33 cellular contexts compared by ENCODE assay signal in the genomic region with DNA sequence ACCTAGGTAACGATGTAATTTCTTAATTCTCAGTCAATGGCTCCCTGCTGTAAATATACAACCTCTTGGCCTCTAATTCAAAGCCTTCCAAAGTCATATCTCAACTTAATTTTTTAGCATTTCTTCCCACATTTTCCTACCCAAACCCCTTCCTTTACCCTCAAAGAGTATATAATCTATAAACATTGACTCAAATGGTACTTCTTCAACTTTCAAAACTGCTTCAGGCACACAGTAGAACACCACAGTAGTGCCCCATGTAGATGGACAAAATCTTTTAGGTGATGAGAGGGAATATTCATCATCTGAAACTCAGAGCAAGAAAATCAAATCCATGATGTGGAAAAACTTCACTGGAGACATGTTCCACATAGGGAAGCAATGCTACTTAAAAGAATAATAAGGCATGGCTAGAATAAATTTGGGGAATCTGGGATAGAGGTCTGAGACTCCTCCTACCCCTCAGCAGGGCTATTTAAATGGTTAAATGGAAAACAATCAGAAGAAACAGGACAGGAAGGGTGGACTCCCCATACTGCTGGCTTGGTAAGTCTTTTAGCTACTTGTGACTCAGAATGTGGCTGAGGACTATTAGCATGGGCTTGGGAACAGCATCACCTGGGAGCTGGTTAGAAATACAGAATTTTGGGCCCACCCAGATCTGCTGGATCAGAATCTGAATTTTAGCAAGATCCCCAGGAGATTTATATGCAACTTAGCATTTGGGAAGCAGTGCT. TPM values are rescaled to one million over a fixed set of nuclear protein-coding genes. Genes with fewer than 3 reads are reported as not detected.
"Had no signal": no experiment of that assay in that cellular context is flagged by ENCODE, and none has a peak within 500 bp of the region (broad histone marks: within the 10 kb centered on the region; RNA-seq: fewer than 3 reads in every experiment).

No MANE protein-coding gene starts in this region.

- H3K27ac Mint-ChIP-seq: activated CD4-positive, alpha-beta memory T cell treated with anti-CD3 and anti-CD28 coated beads, Interleukin-2, amount 10 ng/mL, durations not matched to agents 7 days and 5 days; activated CD4-positive, alpha-beta T cell treated with anti-CD3 and anti-CD28 coated beads, Interleukin-2, amount 10 ng/mL, durations not matched to agents 24 days and 14 days; activated T-cell treated with anti-CD3 and anti-CD28 coated beads, Interleukin-2, amount 50 U/mL, for 24 hours; T-helper 1 cell treated with Interleukin-12 subunit alpha and Interleukin-12 subunit beta and Interleukin-4 antibody, amounts not matched to agents 30 μg/mL and 1 μg/mL, for 36 hours had no signal

- H3K9me3 Mint-ChIP-seq: activated CD4-positive, alpha-beta memory T cell treated with anti-CD3 and anti-CD28 coated beads, Interleukin-2, amount 10 ng/mL, durations not matched to agents 7 days and 5 days; activated CD4-positive, alpha-beta T cell treated with anti-CD3 and anti-CD28 coated beads, Interleukin-2, amount 10 ng/mL, durations not matched to agents 24 days and 14 days; activated T-cell treated with anti-CD3 and anti-CD28 coated beads, Interleukin-2, amount 50 U/mL, for 24 hours; nephron; T-helper 1 cell treated with Interleukin-12 subunit alpha and Interleukin-12 subunit beta and Interleukin-4 antibody, amounts not matched to agents 30 μg/mL and 1 μg/mL, for 36 hours had no signal

- H3K27ac ChIP-seq: brain microvascular endothelial cell, heart left ventricle, left ventricle myocardium inferior, stomach, tibial artery, upper lobe of right lung, VCaP had no signal

- H3K27me3 ChIP-seq: brain microvascular endothelial cell, right lobe of liver, stomach, tibial artery, upper lobe of right lung had no signal

- H3K4me3 ChIP-seq: heart left ventricle, left ventricle myocardium inferior, lung, right lobe of liver, stomach, tibial artery, upper lobe of right lung had no signal

- FAIRE-seq: astrocyte, endothelial cell of umbilical vein, TTC549 had no signal

- H3K4me1 ChIP-seq: left ventricle myocardium inferior, upper lobe of right lung had no signal

- H3K4me3 Mint-ChIP-seq: activated CD4-positive, alpha-beta memory T cell treated with anti-CD3 and anti-CD28 coated beads, Interleukin-2, amount 10 ng/mL, durations not matched to agents 7 days and 5 days; activated CD4-positive, alpha-beta T cell treated with anti-CD3 and anti-CD28 coated beads, Interleukin-2, amount 10 ng/mL, durations not matched to agents 24 days and 14 days; activated T-cell treated with anti-CD3 and anti-CD28 coated beads, Interleukin-2, amount 50 U/mL, for 24 hours; nephron; T-helper 1 cell treated with Interleukin-12 subunit alpha and Interleukin-12 subunit beta and Interleukin-4 antibody, amounts not matched to agents 30 μg/mL and 1 μg/mL, for 36 hours had no signal

- DNase-seq: activated CD4-positive, alpha-beta memory T cell treated with anti-CD3 and anti-CD28 coated beads, Interleukin-2, amount 10 ng/mL, durations not matched to agents 7 days and 5 days; activated CD4-positive, alpha-beta T cell treated with anti-CD3 and anti-CD28 coated beads, Interleukin-2, amount 10 ng/mL, durations not matched to agents 24 days and 14 days; activated CD8-positive, alpha-beta memory T cell treated with anti-CD3 and anti-CD28 coated beads, Interleukin-2, amount 50 U/mL, for 48 hours; activated gamma-delta T cell treated with Interleukin-2 at 50 U/mL for 16 hours; activated naive CD4-positive, alpha-beta T cell treated with anti-CD3 and anti-CD28 coated beads, Interleukin-2, amount 50 U/mL, for 16 hours; activated T-cell treated with anti-CD3 and anti-CD28 coated beads, Interleukin-2, amount 50 U/mL, for 24 hours; amniotic stem cell; brain microvascular endothelial cell; caudate nucleus; cortex of kidney; foreskin fibroblast; heart left ventricle; hypothalamus; left ventricle myocardium inferior; posterior cingulate gyrus; right lobe of liver; stimulated activated CD4-positive, alpha-beta T cell treated with anti-CD3 and anti-CD28 coated beads, Interleukin-12 subunit alpha, Interleukin-12 subunit beta, amount 100 ng/mL, for 4 hours; stimulated activated CD4-positive, alpha-beta T cell treated with anti-CD3 and anti-CD28 coated beads, Interleukin-4, amount 100 ng/mL, for 1 hour; stomach; T-helper 9 cell; tibial artery; upper lobe of right lung had no signal

- H3K9me3 ChIP-seq: heart left ventricle, left ventricle myocardium inferior, right lobe of liver, stomach, tibial artery, upper lobe of right lung had no signal

- ATAC-seq: activated CD4-positive, CD25-positive, alpha-beta regulatory T cell treated with anti-CD3 and anti-CD28 coated beads, Interleukin-2, amount 50 U/mL, for 24 hours; esophagus mucosa; heart left ventricle; right lobe of liver; upper lobe of right lung had no signal

- H3K36me3 ChIP-seq: brain microvascular endothelial cell, heart left ventricle, left ventricle myocardium inferior, right lobe of liver, stomach, tibial artery, upper lobe of right lung had no signal

- H3K4me1 Mint-ChIP-seq: activated CD4-positive, alpha-beta memory T cell treated with anti-CD3 and anti-CD28 coated beads, Interleukin-2, amount 10 ng/mL, durations not matched to agents 7 days and 5 days had no signal

RNA-seq across cellular contexts. Expression of gene SLC22A2, which starts 6.4 kb away (rescaled TPM):
- total RNA-seq: activated CD4-positive, alpha-beta memory T cell treated with anti-CD3 and anti-CD28 coated beads, Interleukin-2, amount 10 ng/mL, durations not matched to agents 7 days and 5 days; activated CD4-positive, alpha-beta T cell treated with anti-CD3 and anti-CD28 coated beads, Interleukin-2, amount 10 ng/mL, durations not matched to agents 24 days and 14 days; astrocyte; chondrocyte; endothelial cell of umbilical vein; esophagus mucosa; heart left ventricle; left ventricle myocardium inferior; lung; right lobe of liver; skeletal muscle tissue; stomach; upper lobe of right lung had no signal
- polyA plus RNA-seq: endothelial cell of umbilical vein, heart left ventricle, lung, stomach had no signal
